ENCODE assay signal across 1 cellular context in the genomic region with DNA sequence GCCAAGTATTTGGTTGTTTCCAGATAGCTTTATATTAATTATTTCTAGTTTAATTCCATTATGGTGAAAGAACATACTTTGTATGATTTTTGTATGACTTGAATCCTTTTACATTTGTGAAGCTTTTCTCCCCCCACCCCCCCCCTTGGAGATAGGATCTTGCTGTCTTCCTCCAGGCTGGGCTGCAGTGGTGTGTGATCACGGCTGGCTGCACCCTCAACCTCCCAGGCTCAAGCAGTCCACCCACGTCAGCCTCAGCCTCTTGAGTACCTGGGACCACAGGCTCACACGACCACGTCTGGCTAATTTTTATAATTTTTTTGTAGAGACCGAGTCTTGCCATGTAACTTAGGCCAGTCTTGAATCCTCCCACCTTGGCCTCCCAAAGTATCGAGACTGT.
TF ChIP-seq lines count a peak whose summit lies in the region.

No MANE protein-coding gene starts in this region.

TF ChIP-seq in K562, 482 proteins besides CTCF, POLR2A, EP300 and RAD21 (continued from another document):
- TF ChIP-seq, protein P1, sequence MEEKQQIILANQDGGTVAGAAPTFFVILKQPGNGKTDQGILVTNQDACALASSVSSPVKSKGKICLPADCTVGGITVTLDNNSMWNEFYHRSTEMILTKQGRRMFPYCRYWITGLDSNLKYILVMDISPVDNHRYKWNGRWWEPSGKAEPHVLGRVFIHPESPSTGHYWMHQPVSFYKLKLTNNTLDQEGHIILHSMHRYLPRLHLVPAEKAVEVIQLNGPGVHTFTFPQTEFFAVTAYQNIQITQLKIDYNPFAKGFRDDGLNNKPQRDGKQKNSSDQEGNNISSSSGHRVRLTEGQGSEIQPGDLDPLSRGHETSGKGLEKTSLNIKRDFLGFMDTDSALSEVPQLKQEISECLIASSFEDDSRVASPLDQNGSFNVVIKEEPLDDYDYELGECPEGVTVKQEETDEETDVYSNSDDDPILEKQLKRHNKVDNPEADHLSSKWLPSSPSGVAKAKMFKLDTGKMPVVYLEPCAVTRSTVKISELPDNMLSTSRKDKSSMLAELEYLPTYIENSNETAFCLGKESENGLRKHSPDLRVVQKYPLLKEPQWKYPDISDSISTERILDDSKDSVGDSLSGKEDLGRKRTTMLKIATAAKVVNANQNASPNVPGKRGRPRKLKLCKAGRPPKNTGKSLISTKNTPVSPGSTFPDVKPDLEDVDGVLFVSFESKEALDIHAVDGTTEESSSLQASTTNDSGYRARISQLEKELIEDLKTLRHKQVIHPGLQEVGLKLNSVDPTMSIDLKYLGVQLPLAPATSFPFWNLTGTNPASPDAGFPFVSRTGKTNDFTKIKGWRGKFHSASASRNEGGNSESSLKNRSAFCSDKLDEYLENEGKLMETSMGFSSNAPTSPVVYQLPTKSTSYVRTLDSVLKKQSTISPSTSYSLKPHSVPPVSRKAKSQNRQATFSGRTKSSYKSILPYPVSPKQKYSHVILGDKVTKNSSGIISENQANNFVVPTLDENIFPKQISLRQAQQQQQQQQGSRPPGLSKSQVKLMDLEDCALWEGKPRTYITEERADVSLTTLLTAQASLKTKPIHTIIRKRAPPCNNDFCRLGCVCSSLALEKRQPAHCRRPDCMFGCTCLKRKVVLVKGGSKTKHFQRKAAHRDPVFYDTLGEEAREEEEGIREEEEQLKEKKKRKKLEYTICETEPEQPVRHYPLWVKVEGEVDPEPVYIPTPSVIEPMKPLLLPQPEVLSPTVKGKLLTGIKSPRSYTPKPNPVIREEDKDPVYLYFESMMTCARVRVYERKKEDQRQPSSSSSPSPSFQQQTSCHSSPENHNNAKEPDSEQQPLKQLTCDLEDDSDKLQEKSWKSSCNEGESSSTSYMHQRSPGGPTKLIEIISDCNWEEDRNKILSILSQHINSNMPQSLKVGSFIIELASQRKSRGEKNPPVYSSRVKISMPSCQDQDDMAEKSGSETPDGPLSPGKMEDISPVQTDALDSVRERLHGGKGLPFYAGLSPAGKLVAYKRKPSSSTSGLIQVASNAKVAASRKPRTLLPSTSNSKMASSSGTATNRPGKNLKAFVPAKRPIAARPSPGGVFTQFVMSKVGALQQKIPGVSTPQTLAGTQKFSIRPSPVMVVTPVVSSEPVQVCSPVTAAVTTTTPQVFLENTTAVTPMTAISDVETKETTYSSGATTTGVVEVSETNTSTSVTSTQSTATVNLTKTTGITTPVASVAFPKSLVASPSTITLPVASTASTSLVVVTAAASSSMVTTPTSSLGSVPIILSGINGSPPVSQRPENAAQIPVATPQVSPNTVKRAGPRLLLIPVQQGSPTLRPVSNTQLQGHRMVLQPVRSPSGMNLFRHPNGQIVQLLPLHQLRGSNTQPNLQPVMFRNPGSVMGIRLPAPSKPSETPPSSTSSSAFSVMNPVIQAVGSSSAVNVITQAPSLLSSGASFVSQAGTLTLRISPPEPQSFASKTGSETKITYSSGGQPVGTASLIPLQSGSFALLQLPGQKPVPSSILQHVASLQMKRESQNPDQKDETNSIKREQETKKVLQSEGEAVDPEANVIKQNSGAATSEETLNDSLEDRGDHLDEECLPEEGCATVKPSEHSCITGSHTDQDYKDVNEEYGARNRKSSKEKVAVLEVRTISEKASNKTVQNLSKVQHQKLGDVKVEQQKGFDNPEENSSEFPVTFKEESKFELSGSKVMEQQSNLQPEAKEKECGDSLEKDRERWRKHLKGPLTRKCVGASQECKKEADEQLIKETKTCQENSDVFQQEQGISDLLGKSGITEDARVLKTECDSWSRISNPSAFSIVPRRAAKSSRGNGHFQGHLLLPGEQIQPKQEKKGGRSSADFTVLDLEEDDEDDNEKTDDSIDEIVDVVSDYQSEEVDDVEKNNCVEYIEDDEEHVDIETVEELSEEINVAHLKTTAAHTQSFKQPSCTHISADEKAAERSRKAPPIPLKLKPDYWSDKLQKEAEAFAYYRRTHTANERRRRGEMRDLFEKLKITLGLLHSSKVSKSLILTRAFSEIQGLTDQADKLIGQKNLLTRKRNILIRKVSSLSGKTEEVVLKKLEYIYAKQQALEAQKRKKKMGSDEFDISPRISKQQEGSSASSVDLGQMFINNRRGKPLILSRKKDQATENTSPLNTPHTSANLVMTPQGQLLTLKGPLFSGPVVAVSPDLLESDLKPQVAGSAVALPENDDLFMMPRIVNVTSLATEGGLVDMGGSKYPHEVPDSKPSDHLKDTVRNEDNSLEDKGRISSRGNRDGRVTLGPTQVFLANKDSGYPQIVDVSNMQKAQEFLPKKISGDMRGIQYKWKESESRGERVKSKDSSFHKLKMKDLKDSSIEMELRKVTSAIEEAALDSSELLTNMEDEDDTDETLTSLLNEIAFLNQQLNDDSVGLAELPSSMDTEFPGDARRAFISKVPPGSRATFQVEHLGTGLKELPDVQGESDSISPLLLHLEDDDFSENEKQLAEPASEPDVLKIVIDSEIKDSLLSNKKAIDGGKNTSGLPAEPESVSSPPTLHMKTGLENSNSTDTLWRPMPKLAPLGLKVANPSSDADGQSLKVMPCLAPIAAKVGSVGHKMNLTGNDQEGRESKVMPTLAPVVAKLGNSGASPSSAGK (IDR thresholded peaks at IDR 0.05), result no peak
- TF ChIP-seq CREB1 (IDR thresholded peaks at IDR 0.05) (0 out of 2 replicates have a peak, but pooled peaks have one; percentile 7), CREB1 (CRISPR knock-in tag; IDR thresholded peaks at IDR 0.05) (no peak), MED1 (CRISPR knock-in tag; IDR thresholded peaks at IDR 0.05; ENCODE audit: borderline replicate concordance) (no peak), TAF7 (tag; IDR thresholded peaks at IDR 0.05) (0 out of 2 replicates have a peak, but pooled peaks have one; percentile 8), EGR1 (conservative IDR thresholded peaks at IDR 0.05) (peak; percentile 62)
